Comparison of ENCODE assay signal across 8 cellular contexts in the genomic region with DNA sequence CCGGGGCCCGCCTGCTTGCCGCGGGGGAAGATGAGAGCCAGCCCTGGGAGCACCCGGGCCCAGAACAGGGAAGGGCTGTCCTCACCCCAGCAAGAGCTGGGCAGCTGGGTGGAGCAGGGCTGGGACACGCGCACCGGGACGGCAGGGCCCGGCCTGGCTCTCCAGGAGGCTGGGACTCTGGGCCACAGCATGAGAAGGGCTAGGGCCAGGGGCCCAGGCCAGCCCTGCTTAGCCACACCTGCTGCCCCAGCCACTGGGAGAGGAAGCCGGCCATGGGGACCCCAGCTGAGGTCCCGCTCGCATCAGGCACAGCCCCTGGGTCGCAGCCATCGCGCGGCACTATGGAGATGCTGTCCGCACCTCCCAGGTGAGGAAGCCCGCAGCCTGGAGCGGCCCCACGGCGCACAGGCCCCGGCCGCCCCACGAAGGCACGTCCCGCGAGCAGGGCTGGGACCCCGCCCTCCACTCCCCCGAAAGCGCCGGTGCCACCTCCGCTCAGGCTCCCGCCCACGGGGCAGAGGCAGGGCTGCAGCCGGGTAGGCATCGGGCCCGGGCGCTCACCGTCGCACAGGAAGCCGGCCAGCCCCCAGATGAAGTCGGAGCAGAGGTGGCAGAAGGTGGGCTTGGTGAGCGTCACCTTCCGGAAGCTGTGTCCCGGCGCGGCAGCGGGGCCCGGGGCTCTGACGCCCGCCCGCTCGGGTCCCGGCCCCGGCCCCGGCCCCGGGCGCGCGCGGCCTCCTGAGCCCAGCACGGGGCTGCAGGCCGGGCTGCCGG. TPM values are rescaled to one million over a fixed set of nuclear protein-coding genes. Genes with fewer than 3 reads are reported as not detected.
DNase-seq lines count a peak whose midpoint lies in the region; ATAC-seq and TF ChIP-seq lines count a peak whose summit lies in the region.

No MANE protein-coding gene starts in this region.

- peak overlapping the region; percentile 96 for H3K4me2 ChIP-seq in neural progenitor cell

- H3K27ac Mint-ChIP-seq in neural progenitor cell: no peak overlapping the region

- H3K36me3 Mint-ChIP-seq in neural progenitor cell: peaks cover 2% of the 10 kb centered on the region

- peak overlapping the region; percentile 62 for H3K4me3 Mint-ChIP-seq in neural progenitor cell

- H3K79me2 ChIP-seq in neural progenitor cell (ENCODE audit: low read depth): no peaks in the 10 kb centered on the region

- no peaks in the 10 kb centered on the region for H3F3A ChIP-seq in neural progenitor cell (ENCODE audit: low read depth)

- H3K27me3 ChIP-seq in HUES48 (ENCODE audit: control insufficient read depth, insufficient read depth, low read length) (peaks cover 29% of the 10 kb centered on the region), neural progenitor cell (peaks cover 64% of the 10 kb centered on the region), tibial artery (peaks cover 0 to 5% of the 10 kb centered on the region in 2 donors)

- H3K4me1 Mint-ChIP-seq in neural progenitor cell: no peaks in the 10 kb centered on the region

- H3K9ac ChIP-seq in HUES48 (ENCODE audit: low read depth, low read length) (no peak overlapping the region), neural progenitor cell (peak overlapping the region; percentile 30)

- H3K9me3 ChIP-seq in HUES48 (ENCODE audit: control insufficient read depth, insufficient read depth, low read length) (no peaks in the 10 kb centered on the region), neural progenitor cell (ENCODE audit: low read depth) (no peaks in the 10 kb centered on the region), tibial artery (no peaks in the 10 kb centered on the region)

- H3K36me3 ChIP-seq in HUES48 (ENCODE audit: control insufficient read depth, insufficient read depth, low read length) (no peaks in the 10 kb centered on the region), neural progenitor cell (no peaks in the 10 kb centered on the region), tibial artery (no peaks in the 10 kb centered on the region)

- peaks cover 34% of the 10 kb centered on the region for H4K20me1 ChIP-seq in neural progenitor cell (ENCODE audit: low read depth)

- peak; percentile 34 for ATAC-seq in GM19467 (IDR thresholded peaks at IDR 0.05; ENCODE audit: unreplicated experiment)

- peak; percentile 78 for DNase-seq in AG08396 (ENCODE audit: low spot score)
- DNase-seq in activated CD8-positive, alpha-beta memory T cell treated with anti-CD3 and anti-CD28 coated beads for 1 hour (ENCODE audit: extremely low read depth in 1 of 2, low read depth in 1 of 2): peak; percentile 25 to 49
- peak; percentile 45 to 62 for DNase-seq in erythroblast (lab: John Stamatoyannopoulos, UW)
- DNase-seq in neural progenitor cell (ENCODE audit: low spot score): peak; percentile 59
- DNase-seq in tibial artery: no peak
- no peak for DNase-seq in midbrain (lab: John Stamatoyannopoulos, UW)

- H3K4me1 ChIP-seq in HUES48 (ENCODE audit: control insufficient read depth, insufficient read depth, low read length) (no peaks in the 10 kb centered on the region; the same call in 1 of the 2 replicates), neural progenitor cell (no peaks in the 10 kb centered on the region), tibial artery (peaks cover 0 to 38% (median 28%) of the 10 kb centered on the region in 4 donors)

- peak overlapping the region; percentile 65 for H2AFZ ChIP-seq in neural progenitor cell (replicated peaks)

- H3K27me3 Mint-ChIP-seq in neural progenitor cell (ENCODE audit: insufficient read depth, low read depth): peaks cover 2% of the 10 kb centered on the region

- intact Hi-C loops in tibial artery (cut with DNase I; ENCODE audit: low total_unique reads): loop anchor here (5.0 to 10.0 kb wide), 2 partner anchors 41 to 1962 kb away; partner anchors contain the start of genes GAK and TMEM175

- no peak for TF ChIP-seq CTCF in neural progenitor cell (IDR thresholded peaks at IDR 0.05)
- TF ChIP-seq CTCF in tibial artery (IDR thresholded peaks at IDR 0.05): no peak

- H3K4me3 ChIP-seq in HUES48 (ENCODE audit: low read depth, low read length) (peak overlapping the region; percentile 77), neural progenitor cell (peak overlapping the region; percentile 92), tibial artery (peak overlapping the region; percentile 61 to 73)

- H3K9me3 Mint-ChIP-seq in neural progenitor cell: peaks cover 10% of the 10 kb centered on the region

- no peak for TF ChIP-seq POLR2A in erythroblast (IDR thresholded peaks at IDR 0.05; ENCODE audit: low read length)

- H3K27ac ChIP-seq in HUES48 (ENCODE audit: low read depth, low read length) (no peak overlapping the region), neural progenitor cell (no peak overlapping the region), tibial artery (peak overlapping the region; percentile 36 to 45)

RNA-seq across cellular contexts. Expression of gene DGKQ, which starts 0.5 kb away (rescaled TPM):
- 5.1 and 16.0 TPM in 2 replicates for total RNA-seq in neural progenitor cell (ENCODE audit: low replicate concordance)

RNA-seq across cellular contexts. Expression of gene IDUA, which starts 14.0 kb away (rescaled TPM):
- total RNA-seq in neural progenitor cell (ENCODE audit: low replicate concordance): 0.47 and 10.7 TPM in 2 replicates

RNA-seq across cellular contexts. Expression of gene SLC26A1, which starts 20.4 kb away (rescaled TPM):
- total RNA-seq in neural progenitor cell (ENCODE audit: low replicate concordance): 0.19 TPM in 1 of 2 replicates, not detected in the other

RNA-seq across cellular contexts. Expression of gene FGFRL1, which starts 38.6 kb away (rescaled TPM):
- total RNA-seq in neural progenitor cell (ENCODE audit: low replicate concordance): 9.6 and 27.4 TPM in 2 replicates

RNA-seq across cellular contexts. Expression of gene TMEM175, which starts 40.6 kb away (rescaled TPM):
- 4.4 and 10.1 TPM in 2 replicates for total RNA-seq in neural progenitor cell (ENCODE audit: low replicate concordance)

Comparison
In these comparisons a context has a peak if more than half of its experiments do, and no peak if none do; other contexts are left out.
1. DNase-seq: peak in AG08396 (single experiment), activated CD8-positive, alpha-beta memory T cell treated with anti-CD3 and anti-CD28 coated beads for 1 hour (2 of 2), erythroblast (2 of 2) and neural progenitor cell (single experiment); none in tibial artery (0 of 2) and midbrain (single experiment).
2. H3K27ac ChIP-seq: peak in tibial artery (2 of 2); none in HUES48 (single experiment) and neural progenitor cell (single experiment).
3. Peak in every context shown above with its lines, with median percentiles within 50 percentile points of each other: H3K4me3 ChIP-seq.